ENCODE assay signal across 10 cellular contexts in the genomic region with DNA sequence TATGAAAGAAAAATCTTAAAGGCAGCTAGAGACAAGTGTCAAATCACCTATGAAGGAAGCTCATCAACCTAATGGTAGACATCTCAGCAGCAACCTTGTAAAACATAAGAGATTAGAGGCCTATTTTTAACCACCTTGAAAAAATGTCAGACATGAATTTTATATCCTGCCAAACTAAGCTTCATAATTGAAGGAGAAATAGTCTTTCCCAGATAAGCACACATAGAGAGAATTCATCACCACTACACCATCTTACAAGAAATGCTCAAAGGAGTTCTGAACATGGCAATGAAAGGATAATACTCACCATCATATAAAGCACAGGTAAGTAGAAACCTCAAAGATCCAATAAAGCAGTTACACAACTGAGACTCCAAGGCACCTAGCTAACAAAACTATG.
"Had no signal": no experiment of that assay in that cellular context is flagged by ENCODE, and none has a peak within 500 bp of the region (broad histone marks: within the 10 kb centered on the region; RNA-seq: fewer than 3 reads in every experiment).

No MANE protein-coding gene starts in this region.

- H3K4me1 ChIP-seq: HAP-1 had no signal

- H3K4me3 ChIP-seq: GM23248, HAP-1 had no signal

- H2AFZ ChIP-seq: GM23248 had no signal

- H3K36me3 ChIP-seq: HAP-1 had no signal

- ATAC-seq: HCT116 had no signal

- DNase-seq: GM23248, GOT3, H7, IMR-90, Kasumi-1, KBM-7 had no signal

- H3K4me2 ChIP-seq: KMS-11 had no signal

- H3K9ac ChIP-seq: GM23248, KMS-11 had no signal

- H3K27ac ChIP-seq: GM23248, HL-60, KMS-11 had no signal
